28 cellular contexts compared by ENCODE assay signal in genomic region chr2:169509955-169510354, GRCh38. TPM values are rescaled to one million over a fixed set of nuclear protein-coding genes. Genes with fewer than 3 reads are reported as not detected.
DNase-seq lines count a peak whose midpoint lies in the region; ATAC-seq, FAIRE-seq and TF ChIP-seq lines count a peak whose summit lies in the region.
"Had no signal": no experiment of that assay in that cellular context is flagged by ENCODE, and none has a peak within 500 bp of the region (broad histone marks: within the 10 kb centered on the region; RNA-seq: fewer than 3 reads in every experiment).

No MANE protein-coding gene starts in this region.

- no peak overlapping the region for H3K9ac ChIP-seq in PC-3 (ENCODE audit: low read length)
- H3K9ac ChIP-seq: BLaER1 had no signal

- CTCF ChIA-PET in HEK293 (lab: Yijun Ruan, JAX) (interaction anchor here (1.1 kb wide), 1 partner anchor 18 kb away, joined by 5 read pairs; no protein-coding TSS in a partner anchor), PC-3 (lab: Charles Lee) (interaction anchor here (1.2 kb wide), 1 partner anchor 31 kb away, joined by 5 read pairs; the partner anchor contains the start of gene BBS5)
- CTCF ChIA-PET in activated CD8-positive, alpha-beta memory T cell treated with anti-CD3 and anti-CD28 coated beads, Interleukin-2, amount 10 ng/mL, durations not matched to agents 7 days and 5 days (lab: Charles Lee): interaction anchor here (0.9 kb wide), 1 partner anchor 11 kb away, joined by 3 read pairs; no protein-coding TSS in a partner anchor

- H3K36me3 Mint-ChIP-seq in progenitor cell of endocrine pancreas (ENCODE audit: insufficient read depth): peaks cover 7% of the 10 kb centered on the region
- no peaks in the 10 kb centered on the region for H3K36me3 Mint-ChIP-seq in activated CD8-positive, alpha-beta memory T cell treated with anti-CD3 and anti-CD28 coated beads, Interleukin-2, amount 10 ng/mL, durations not matched to agents 7 days and 5 days

- peaks cover 3% of the 10 kb centered on the region for H3F3A ChIP-seq in PC-3 (ENCODE audit: low read length, unreplicated experiment)

- no peaks in the 10 kb centered on the region for H3K9me3 Mint-ChIP-seq in progenitor cell of endocrine pancreas (ENCODE audit: low read depth)
- H3K9me3 Mint-ChIP-seq in activated CD8-positive, alpha-beta memory T cell treated with anti-CD3 and anti-CD28 coated beads, Interleukin-2, amount 10 ng/mL, durations not matched to agents 7 days and 5 days (ENCODE audit: low read depth): no peaks in the 10 kb centered on the region
- H3K9me3 Mint-ChIP-seq: activated T-helper 2 cell treated with anti-CD3 and anti-CD28 coated beads, Interferon-gamma antibody, Interleukin-2, Interleukin-4, amounts not matched to agents 10 μg/mL and 5 μg/mL and 100 μg/mL, durations not matched to agents 14 hours and 24 hours and 36 hours; central memory CD8-positive, alpha-beta T cell; naive thymus-derived CD8-positive, alpha-beta T cell; stimulated activated naive B cell treated with anti-CD40 and anti-IgM and Interleukin-4, amounts not matched to agents 10 μg/mL and 1 μg/mL and 100 μg/mL, for 72 hours had no signal

- WGBS in heart right ventricle, 2 donors: 46 to 64% methylated on average over 8 of the region's 8 CpGs
- WGBS in psoas muscle, 3 donors: 28 to 40% (median 33%) methylated on average over 8 of the region's 8 CpGs

- H3K27ac Mint-ChIP-seq in progenitor cell of endocrine pancreas: no peak overlapping the region
- H3K27ac Mint-ChIP-seq in activated CD8-positive, alpha-beta memory T cell treated with anti-CD3 and anti-CD28 coated beads, Interleukin-2, amount 10 ng/mL, durations not matched to agents 7 days and 5 days: no peak overlapping the region
- H3K27ac Mint-ChIP-seq: activated naive CD8-positive, alpha-beta T cell; activated T-helper 2 cell treated with anti-CD3 and anti-CD28 coated beads, Interferon-gamma antibody, Interleukin-2, Interleukin-4, amounts not matched to agents 10 μg/mL and 5 μg/mL and 100 μg/mL, durations not matched to agents 14 hours and 24 hours and 36 hours; naive thymus-derived CD8-positive, alpha-beta T cell; stimulated activated naive B cell treated with anti-CD40 and anti-IgM and Interleukin-4, amounts not matched to agents 10 μg/mL and 1 μg/mL and 100 μg/mL, for 72 hours had no signal

- H3K79me2 ChIP-seq in PC-3 (ENCODE audit: low read length): no peaks in the 10 kb centered on the region

- H3K4me1 ChIP-seq in HEK293 (ENCODE audit: control insufficient read depth, insufficient read depth, low read length) (peaks cover 14% of the 10 kb centered on the region), PC-3 (ENCODE audit: insufficient read depth, low read length) (peaks cover 53% of the 10 kb centered on the region), heart right ventricle (peaks cover 0 to 20% (median 10%) of the 10 kb centered on the region in 9 donors), psoas muscle (peaks cover 6% of the 10 kb centered on the region)
- H3K4me1 ChIP-seq: BLaER1, spleen had no signal

- intact Hi-C loops in PC-3 (cut with micrococcal nuclease) (no loop called here), heart right ventricle (cut with DNase I) (no loop called here), psoas muscle (cut with DNase I) (no loop called here)

- DNase-seq in PC-3 (no peak), heart right ventricle (no peak), psoas muscle (no peak), progenitor cell of endocrine pancreas (ENCODE audit: low spot score, unreplicated experiment) (no peak), NCI-H146 (lab: John Stamatoyannopoulos, UW) (no peak), RCC 7860 (ENCODE audit: low spot score) (no peak)
- DNase-seq in activated CD8-positive, alpha-beta memory T cell treated with anti-CD3 and anti-CD28 coated beads, Interleukin-2, amount 10 ng/mL, durations not matched to agents 7 days and 5 days: no peak
- DNase-seq: activated CD4-positive, alpha-beta T cell treated with anti-CD3 and anti-CD28 coated beads, Interleukin-2, amount 50 U/mL, for 4 hours; activated CD8-positive, alpha-beta memory T cell treated with anti-CD3 and anti-CD28 coated beads, Interleukin-2, amount 50 U/mL, for 48 hours; COR-L47; GDM1; naive thymus-derived CD8-positive, alpha-beta T cell; NCI-H1436 treated with DMSO at 0.1 percent for 48 hours; NCI-H2171 treated with DMSO at 0.1 percent for 48 hours; NCI-H526; posterior cingulate gyrus; spleen; stimulated activated CD4-positive, alpha-beta T cell treated with anti-CD3 and anti-CD28 coated beads, Interleukin-4, amount 100 ng/mL, for 1 hour; stimulated activated naive B cell treated with anti-CD40 and anti-IgM and Interleukin-4, amounts not matched to agents 10 μg/mL and 1 μg/mL and 100 μg/mL, for 72 hours; T-helper 9 cell had no signal

- H3K27ac ChIP-seq in HEK293 (ENCODE audit: extremely low read depth, low read depth, low read length) (no peak overlapping the region), PC-3 (ENCODE audit: low read length) (peak overlapping the region; percentile 57), heart right ventricle (peak overlapping the region in 9 of 10 donors; percentile 36 to 78 (median 68)), psoas muscle (peak overlapping the region; percentile 87)
- H3K27ac ChIP-seq: BLaER1, spleen, vagina had no signal

- H3K4me2 ChIP-seq in PC-3 (ENCODE audit: low read length): peak overlapping the region; percentile 72
- H3K4me2 ChIP-seq: BLaER1 had no signal

- H3K4me1 Mint-ChIP-seq in progenitor cell of endocrine pancreas (ENCODE audit: low read depth): peaks cover 5% of the 10 kb centered on the region
- H3K4me1 Mint-ChIP-seq in activated CD8-positive, alpha-beta memory T cell treated with anti-CD3 and anti-CD28 coated beads, Interleukin-2, amount 10 ng/mL, durations not matched to agents 7 days and 5 days: no peaks in the 10 kb centered on the region
- H3K4me1 Mint-ChIP-seq: central memory CD8-positive, alpha-beta T cell; naive thymus-derived CD8-positive, alpha-beta T cell had no signal

- no peak for ATAC-seq in PC-3
- peak in 5 of 8 donors; percentile 6 to 24 (median 10) for ATAC-seq in heart right ventricle
- peak in 1 of 4 donors; percentile 10 for ATAC-seq in psoas muscle
- no peak for ATAC-seq in activated CD8-positive, alpha-beta memory T cell treated with anti-CD3 and anti-CD28 coated beads, Interleukin-2, amount 10 ng/mL, durations not matched to agents 7 days and 5 days
- ATAC-seq: left lobe of liver; naive thymus-derived CD8-positive, alpha-beta T cell; stimulated activated naive B cell treated with anti-CD40 and anti-IgM and Interleukin-4, amounts not matched to agents 10 μg/mL and 1 μg/mL and 100 μg/mL, for 72 hours had no signal

- H3K36me3 ChIP-seq in HEK293 (ENCODE audit: control insufficient read depth in 2 of 2, insufficient read depth in 1 of 2, low read length in 2 of 2) (no peaks in the 10 kb centered on the region), PC-3 (ENCODE audit: low read depth, low read length) (no peaks in the 10 kb centered on the region), heart right ventricle (peaks cover 0 to 5% (median 0%) of the 10 kb centered on the region in 9 donors), psoas muscle (ENCODE audit: insufficient read depth in 1 of 2, low read depth in 1 of 2) (peaks cover 0 to 7% of the 10 kb centered on the region in 2 donors)
- H3K36me3 ChIP-seq: BLaER1 had no signal

- BruUV-seq in PC-3 (replicated peaks; lab: Mats Ljungman, UMichigan): no TSS peak

- H4K20me1 ChIP-seq in PC-3 (ENCODE audit: low read length): no peaks in the 10 kb centered on the region
- H4K20me1 ChIP-seq: BLaER1 had no signal

- POLR2A ChIA-PET in HEK293 (lab: Yijun Ruan, JAX): no interaction called here
- POLR2A ChIA-PET in PC-3 (lab: Charles Lee; ENCODE audit: unreplicated experiment): no interaction called here

- no peaks in the 10 kb centered on the region for H3K27me3 ChIP-seq in PC-3 (ENCODE audit: low read length)
- no peaks in the 10 kb centered on the region for H3K27me3 ChIP-seq in heart right ventricle
- H3K27me3 ChIP-seq in psoas muscle (ENCODE audit: insufficient read depth in 3 of 3, low read length in 2 of 3): no peaks in the 10 kb centered on the region
- H3K27me3 ChIP-seq: BLaER1, spleen, vagina had no signal

- H3K9me3 ChIP-seq in HEK293 (ENCODE audit: control insufficient read depth, insufficient read depth, low read depth, low read length) (no peaks in the 10 kb centered on the region), PC-3 (ENCODE audit: low read length) (no peaks in the 10 kb centered on the region), heart right ventricle (no peaks in the 10 kb centered on the region), psoas muscle (no peaks in the 10 kb centered on the region)
- H3K9me3 ChIP-seq: spleen, vagina had no signal

- no peak overlapping the region for H3K4me3 Mint-ChIP-seq in progenitor cell of endocrine pancreas (ENCODE audit: low read depth)
- no peak overlapping the region for H3K4me3 Mint-ChIP-seq in activated CD8-positive, alpha-beta memory T cell treated with anti-CD3 and anti-CD28 coated beads, Interleukin-2, amount 10 ng/mL, durations not matched to agents 7 days and 5 days
- H3K4me3 Mint-ChIP-seq: activated naive CD8-positive, alpha-beta T cell; central memory CD8-positive, alpha-beta T cell; naive thymus-derived CD8-positive, alpha-beta T cell; stimulated activated naive B cell treated with anti-CD40 and anti-IgM and Interleukin-4, amounts not matched to agents 10 μg/mL and 1 μg/mL and 100 μg/mL, for 72 hours had no signal

- no peaks in the 10 kb centered on the region for H3K27me3 Mint-ChIP-seq in progenitor cell of endocrine pancreas
- H3K27me3 Mint-ChIP-seq in activated CD8-positive, alpha-beta memory T cell treated with anti-CD3 and anti-CD28 coated beads, Interleukin-2, amount 10 ng/mL, durations not matched to agents 7 days and 5 days: peaks cover 2% of the 10 kb centered on the region
- H3K27me3 Mint-ChIP-seq: activated naive CD8-positive, alpha-beta T cell; central memory CD8-positive, alpha-beta T cell; naive thymus-derived CD8-positive, alpha-beta T cell; stimulated activated naive B cell treated with anti-CD40 and anti-IgM and Interleukin-4, amounts not matched to agents 10 μg/mL and 1 μg/mL and 100 μg/mL, for 72 hours had no signal

- H2AFZ ChIP-seq in PC-3 (ENCODE audit: low read length): no peak overlapping the region

- H3K4me3 ChIP-seq in HEK293 (ENCODE audit: low read depth, low read length): no peak overlapping the region
- no peak overlapping the region for H3K4me3 ChIP-seq in PC-3 (ENCODE audit: low read length)
- H3K4me3 ChIP-seq in heart right ventricle: peak overlapping the region in 9 of 10 donors; percentile 17 to 54 (median 43)
- H3K4me3 ChIP-seq in psoas muscle: peak overlapping the region; percentile 78
- H3K4me3 ChIP-seq: BLaER1, spleen, vagina had no signal

- H3K9me2 ChIP-seq in PC-3 (replicated peaks; ENCODE audit: low read length): no peaks in the 10 kb centered on the region

- TF ChIP-seq CTCF in HEK293 (tag by site-specific recombination; IDR thresholded peaks at IDR 0.05) (no peak), PC-3 (conservative IDR thresholded peaks at IDR 0.05; ENCODE audit: low read depth, low read length) (no peak), heart right ventricle (IDR thresholded peaks at IDR 0.05) (no peak), psoas muscle (IDR thresholded peaks at IDR 0.05) (no peak), progenitor cell of endocrine pancreas (IDR thresholded peaks at IDR 0.05; ENCODE audit: unreplicated experiment) (no peak)

- no peak for FAIRE-seq in RCC 7860 (lab: Jason Lieb, UNC)
- FAIRE-seq: astrocyte had no signal

RNA-seq across cellular contexts. Expression of gene KLHL41, which starts 0.5 kb away (rescaled TPM):
- 0.07 and 0.12 TPM in 2 replicates for total RNA-seq in PC-3 (2014; rRNA removed)
- total RNA-seq in heart right ventricle: 100 to 1,000 TPM; 105 to 185 (median 132) TPM
- polyA plus RNA-seq in heart right ventricle: 10 to 100 TPM; 32.5 to 37.7 TPM
- total RNA-seq in psoas muscle: 1,000 to 10,000 TPM; 3,179 to 3,578 (median 3,364) TPM
- 1,000 to 10,000 TPM in 2 of 3 donors, 100 to 1,000 TPM in 1; 639 to 3,023 (median 2,979) TPM for polyA plus RNA-seq in psoas muscle
- 0.36 and 0.42 TPM in 2 replicates for total RNA-seq in progenitor cell of endocrine pancreas
- total RNA-seq in activated CD8-positive, alpha-beta memory T cell treated with anti-CD3 and anti-CD28 coated beads, Interleukin-2, amount 10 ng/mL, durations not matched to agents 7 days and 5 days: under 1 TPM in 1 of 2 experiments, not detected in 1; 0.12 TPM
- total RNA-seq: activated T-helper 2 cell treated with anti-CD3 and anti-CD28 coated beads, Interferon-gamma antibody, Interleukin-2, Interleukin-4, amounts not matched to agents 10 μg/mL and 5 μg/mL and 100 μg/mL, durations not matched to agents 14 hours and 24 hours and 36 hours; astrocyte; naive thymus-derived CD8-positive, alpha-beta T cell had no signal

RNA-seq across cellular contexts. Expression of gene BBS5, which starts 30.7 kb away (rescaled TPM):
- 3.3 and 3.8 TPM in 2 replicates for total RNA-seq in PC-3 (2014; rRNA removed)
- total RNA-seq in heart right ventricle: 10 to 100 TPM in 1 of 10 donors, 1 to 10 TPM in 9; 6.3 to 10.3 (median 9.0) TPM
- 1 to 10 TPM; 4.7 to 5.9 TPM for polyA plus RNA-seq in heart right ventricle
- total RNA-seq in psoas muscle: 10 to 100 TPM in 1 of 4 donors, 1 to 10 TPM in 3; 8.1 to 12.3 (median 9.2) TPM
- 10 to 100 TPM in 1 of 3 donors, 1 to 10 TPM in 2; 3.7 to 12.2 (median 5.1) TPM for polyA plus RNA-seq in psoas muscle
- 8.2 and 8.3 TPM in 2 replicates for total RNA-seq in progenitor cell of endocrine pancreas
- total RNA-seq in activated CD8-positive, alpha-beta memory T cell treated with anti-CD3 and anti-CD28 coated beads, Interleukin-2, amount 10 ng/mL, durations not matched to agents 7 days and 5 days: 1 to 10 TPM; 1.3 to 1.9 TPM

Comparison
In these comparisons a context has a peak if more than half of its experiments do, and no peak if none do; other contexts are left out.
1. H3K4me3 ChIP-seq: peak in heart right ventricle (9 of 10) and psoas muscle (single experiment); none in HEK293 (single experiment) and PC-3 (single experiment).
2. ATAC-seq: peak in heart right ventricle (5 of 8); none in PC-3 (single experiment) and activated CD8-positive, alpha-beta memory T cell treated with anti-CD3 and anti-CD28 coated beads, Interleukin-2, amount 10 ng/mL, durations not matched to agents 7 days and 5 days (single experiment).
3. RNA of gene KLHL41, which starts 0.5 kb away (total RNA-seq): 3,179 to 3,578 TPM in psoas muscle and 105 to 185 TPM in heart right ventricle; 0.36 to 0.42 TPM in progenitor cell of endocrine pancreas, 0.12 TPM in activated CD8-positive, alpha-beta memory T cell treated with anti-CD3 and anti-CD28 coated beads, Interleukin-2, amount 10 ng/mL, durations not matched to agents 7 days and 5 days and 0.07 to 0.12 TPM in PC-3; every median in the first group is over 10 times any median in the second.